ENCODE assay signal across 24 cellular contexts in the genomic region with DNA sequence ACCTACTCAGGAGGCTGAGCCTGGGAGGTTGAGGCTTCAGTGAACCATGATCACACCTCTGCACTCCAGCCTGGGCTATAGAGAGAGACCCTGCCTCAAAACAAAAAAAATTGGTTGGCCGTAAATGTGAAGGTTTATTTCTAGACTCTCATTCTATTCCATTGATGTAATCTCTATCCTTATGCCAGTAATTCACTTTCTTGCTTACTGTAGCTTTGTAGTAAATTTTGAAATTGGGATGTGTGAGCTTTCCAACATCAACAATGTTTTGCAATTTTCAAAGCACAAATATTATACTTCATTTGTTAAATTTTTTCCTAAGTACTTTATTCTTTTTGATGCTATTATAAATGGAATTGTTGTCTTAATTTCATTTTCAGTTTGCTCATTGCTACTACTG.
"Had no signal": no experiment of that assay in that cellular context is flagged by ENCODE, and none has a peak within 500 bp of the region (broad histone marks: within the 10 kb centered on the region; RNA-seq: fewer than 3 reads in every experiment).

No MANE protein-coding gene starts in this region.

- H3K36me3 ChIP-seq: colonic mucosa, neural progenitor cell, right lobe of liver, uterus had no signal

- H2AFZ ChIP-seq: hepatocyte, neural progenitor cell, parathyroid adenoma had no signal

- H3K9ac ChIP-seq: neural progenitor cell, parathyroid adenoma had no signal

- ATAC-seq: foreskin keratinocyte; gastroesophageal sphincter; heart left ventricle; left cardiac atrium; left lung; mucosa of descending colon; natural killer cell treated with Interleukin-12 subunit alpha and Interleukin-12 subunit beta and Interleukin-15 and Interleukin-18, amount 100 ng/mL, for 72 hours; right lobe of liver; stimulated activated naive B cell treated with anti-CD40 and anti-IgM and Interleukin-4, amounts not matched to agents 10 μg/mL and 1 μg/mL and 100 μg/mL, for 72 hours; upper lobe of right lung had no signal

- H3K79me2 ChIP-seq: hepatocyte, parathyroid adenoma had no signal

- H3K27ac ChIP-seq: colonic mucosa, epithelial cell of prostate, esophagus muscularis mucosa, foreskin keratinocyte, gastroesophageal sphincter, heart left ventricle, hepatocyte, left lung, neural progenitor cell, parathyroid adenoma, right lobe of liver, suprapubic skin, transverse colon, upper lobe of right lung, uterus had no signal

- H3K4me1 ChIP-seq: colonic mucosa, esophagus muscularis mucosa, foreskin keratinocyte, gastroesophageal sphincter, heart left ventricle, left lung, neural progenitor cell, parathyroid adenoma, right lobe of liver, suprapubic skin, transverse colon, upper lobe of right lung, uterus had no signal

- H3K4me3 ChIP-seq: colonic mucosa, esophagus muscularis mucosa, gastroesophageal sphincter, heart left ventricle, hepatocyte, left lung, mucosa of descending colon, neural progenitor cell, right lobe of liver, suprapubic skin, transverse colon, upper lobe of right lung, uterus had no signal

- H3K9me3 ChIP-seq: colonic mucosa, esophagus muscularis mucosa, gastroesophageal sphincter, heart left ventricle, left lung, mucosa of descending colon, right lobe of liver, suprapubic skin, transverse colon, upper lobe of right lung, uterus had no signal

- DNase-seq: colonic mucosa; effector CD8-positive, alpha-beta T cell; endodermal cell; foreskin keratinocyte; heart left ventricle; left cardiac atrium; left lung; mesenchymal stem cell; mucosa of descending colon; naive B cell; right lobe of liver; stimulated activated CD4-positive, alpha-beta T cell treated with anti-CD3 and anti-CD28 coated beads, Interleukin-2, amount 100 ng/mL, for 48 hours; stimulated activated naive B cell treated with anti-CD40 and anti-IgM and Interleukin-4, amounts not matched to agents 10 μg/mL and 1 μg/mL and 100 μg/mL, for 72 hours; transverse colon; upper lobe of right lung; uterus had no signal

- H3K4me2 ChIP-seq: hepatocyte, neural progenitor cell had no signal

- H3K27me3 ChIP-seq: colonic mucosa, esophagus muscularis mucosa, foreskin keratinocyte, gastroesophageal sphincter, heart left ventricle, hepatocyte, left lung, neural progenitor cell, right lobe of liver, suprapubic skin, transverse colon, upper lobe of right lung, uterus had no signal
